ENCODE assay signal across 2 cellular contexts in the genomic region with DNA sequence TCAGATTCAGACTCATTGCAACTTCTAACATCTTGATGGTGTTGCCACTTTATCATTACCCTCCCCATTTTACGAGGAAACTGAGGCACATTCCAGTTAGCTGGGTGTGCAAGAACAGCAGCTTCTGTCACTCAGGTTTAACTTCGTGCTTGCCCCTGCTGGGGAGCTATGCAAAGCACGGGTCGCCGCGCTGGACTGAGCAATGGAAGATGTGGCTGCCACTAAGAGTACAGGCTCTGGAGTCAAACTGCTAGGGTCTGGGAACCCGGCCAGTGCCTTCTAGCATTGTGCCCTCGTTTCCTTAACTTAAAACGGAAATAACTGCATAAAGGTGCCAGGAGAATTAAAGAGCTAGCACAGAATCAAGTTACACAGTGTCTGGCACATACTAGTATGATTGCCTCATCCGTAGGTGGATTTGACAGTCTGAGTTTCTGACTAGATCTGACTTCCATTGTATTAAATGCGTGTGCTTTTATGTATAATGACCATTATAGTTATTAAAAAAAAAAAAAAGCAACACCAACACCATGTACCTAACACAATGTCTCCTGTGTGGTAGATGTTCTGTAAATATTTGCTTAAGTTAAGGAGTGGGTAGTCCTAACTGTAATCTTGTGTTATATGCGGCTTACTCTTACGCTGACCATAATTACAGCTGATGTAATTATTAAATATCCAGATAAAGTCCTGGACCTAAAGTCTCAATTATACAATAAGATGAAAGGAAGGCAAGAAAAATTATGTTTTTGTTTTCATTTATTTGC.
TF ChIP-seq lines count a peak whose summit lies in the region.

No MANE protein-coding gene starts in this region.

TF ChIP-seq in SK-N-SH, 30 proteins besides CTCF, POLR2A, EP300 and RAD21:
- no peak for TF ChIP-seq SIN3A (IDR thresholded peaks at IDR 0.05; ENCODE audit: borderline replicate concordance, low read depth, low read length)
- TF ChIP-seq NFIC (IDR thresholded peaks at IDR 0.05; ENCODE audit: borderline replicate concordance) = peak; percentile 49; the same call in 1 of the 2 replicates
- TF ChIP-seq, protein P1, sequence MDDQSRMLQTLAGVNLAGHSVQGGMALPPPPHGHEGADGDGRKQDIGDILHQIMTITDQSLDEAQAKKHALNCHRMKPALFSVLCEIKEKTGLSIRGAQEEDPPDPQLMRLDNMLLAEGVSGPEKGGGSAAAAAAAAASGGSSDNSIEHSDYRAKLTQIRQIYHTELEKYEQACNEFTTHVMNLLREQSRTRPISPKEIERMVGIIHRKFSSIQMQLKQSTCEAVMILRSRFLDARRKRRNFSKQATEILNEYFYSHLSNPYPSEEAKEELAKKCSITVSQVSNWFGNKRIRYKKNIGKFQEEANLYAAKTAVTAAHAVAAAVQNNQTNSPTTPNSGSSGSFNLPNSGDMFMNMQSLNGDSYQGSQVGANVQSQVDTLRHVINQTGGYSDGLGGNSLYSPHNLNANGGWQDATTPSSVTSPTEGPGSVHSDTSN (IDR thresholded peaks at IDR 0.05) = 0 out of 2 replicates have a peak, but pooled peaks have one; percentile 22
- peak; percentile 61; the same call in 1 of the 2 replicates for TF ChIP-seq TAF1 (IDR thresholded peaks at IDR 0.05; ENCODE audit: borderline replicate concordance, low read depth, low read length)
- TF ChIP-seq MXI1 (IDR thresholded peaks at IDR 0.05; ENCODE audit: low read depth, low read length) = 0 out of 2 replicates have a peak, but pooled peaks have one; percentile 36
- no peak for TF ChIP-seq RFX5 (IDR thresholded peaks at IDR 0.05; ENCODE audit: low read length)
- TF ChIP-seq JUND (IDR thresholded peaks at IDR 0.05) = 0 out of 2 replicates have a peak, but pooled peaks have one; percentile 11
- TF ChIP-seq, protein P2, sequence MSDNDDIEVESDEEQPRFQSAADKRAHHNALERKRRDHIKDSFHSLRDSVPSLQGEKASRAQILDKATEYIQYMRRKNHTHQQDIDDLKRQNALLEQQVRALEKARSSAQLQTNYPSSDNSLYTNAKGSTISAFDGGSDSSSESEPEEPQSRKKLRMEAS (IDR thresholded peaks at IDR 0.05; ENCODE audit: low read depth) = peak; percentile 58; the same call in 1 of the 2 replicates
- no peak for TF ChIP-seq YY1 (IDR thresholded peaks at IDR 0.05; ENCODE audit: low read depth)

TF ChIP-seq in GM12878, 131 proteins besides CTCF, POLR2A, EP300 and RAD21:
- no peak for TF ChIP-seq BHLHE40 (IDR thresholded peaks at IDR 0.05; ENCODE audit: borderline replicate concordance in 1 of 2, low read depth in 2 of 2, low read length in 1 of 2)
- no peak for TF ChIP-seq EGR1 (IDR thresholded peaks at IDR 0.05; ENCODE audit: borderline replicate concordance in 1 of 2, low read depth in 2 of 2, low read length in 2 of 2)
- 0 out of 2 replicates have a peak, but pooled peaks have one; percentile 1 for TF ChIP-seq LARP7 (IDR thresholded peaks at IDR 0.05)
- TF ChIP-seq POU2F2 (IDR thresholded peaks at IDR 0.05; ENCODE audit: borderline replicate concordance, low read depth, low read length) = peak; percentile 60; the same call in 1 of the 3 replicates
- TF ChIP-seq CBX5 (IDR thresholded peaks at IDR 0.05; ENCODE audit: low read depth) = 0 out of 2 replicates have a peak, but pooled peaks have one; percentile 56
- TF ChIP-seq BCL11A (IDR thresholded peaks at IDR 0.05; ENCODE audit: low read depth, low read length) = 0 out of 2 replicates have a peak, but pooled peaks have one; percentile 17
- 0 out of 2 replicates have a peak, but pooled peaks have one; percentile 45 for TF ChIP-seq TAF1 (IDR thresholded peaks at IDR 0.05; ENCODE audit: borderline replicate concordance, low read depth, low read length)
- TF ChIP-seq, protein P3, sequence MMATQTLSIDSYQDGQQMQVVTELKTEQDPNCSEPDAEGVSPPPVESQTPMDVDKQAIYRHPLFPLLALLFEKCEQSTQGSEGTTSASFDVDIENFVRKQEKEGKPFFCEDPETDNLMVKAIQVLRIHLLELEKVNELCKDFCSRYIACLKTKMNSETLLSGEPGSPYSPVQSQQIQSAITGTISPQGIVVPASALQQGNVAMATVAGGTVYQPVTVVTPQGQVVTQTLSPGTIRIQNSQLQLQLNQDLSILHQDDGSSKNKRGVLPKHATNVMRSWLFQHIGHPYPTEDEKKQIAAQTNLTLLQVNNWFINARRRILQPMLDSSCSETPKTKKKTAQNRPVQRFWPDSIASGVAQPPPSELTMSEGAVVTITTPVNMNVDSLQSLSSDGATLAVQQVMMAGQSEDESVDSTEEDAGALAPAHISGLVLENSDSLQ (IDR thresholded peaks at IDR 0.05) = peak; percentile 86
- TF ChIP-seq, protein P4, sequence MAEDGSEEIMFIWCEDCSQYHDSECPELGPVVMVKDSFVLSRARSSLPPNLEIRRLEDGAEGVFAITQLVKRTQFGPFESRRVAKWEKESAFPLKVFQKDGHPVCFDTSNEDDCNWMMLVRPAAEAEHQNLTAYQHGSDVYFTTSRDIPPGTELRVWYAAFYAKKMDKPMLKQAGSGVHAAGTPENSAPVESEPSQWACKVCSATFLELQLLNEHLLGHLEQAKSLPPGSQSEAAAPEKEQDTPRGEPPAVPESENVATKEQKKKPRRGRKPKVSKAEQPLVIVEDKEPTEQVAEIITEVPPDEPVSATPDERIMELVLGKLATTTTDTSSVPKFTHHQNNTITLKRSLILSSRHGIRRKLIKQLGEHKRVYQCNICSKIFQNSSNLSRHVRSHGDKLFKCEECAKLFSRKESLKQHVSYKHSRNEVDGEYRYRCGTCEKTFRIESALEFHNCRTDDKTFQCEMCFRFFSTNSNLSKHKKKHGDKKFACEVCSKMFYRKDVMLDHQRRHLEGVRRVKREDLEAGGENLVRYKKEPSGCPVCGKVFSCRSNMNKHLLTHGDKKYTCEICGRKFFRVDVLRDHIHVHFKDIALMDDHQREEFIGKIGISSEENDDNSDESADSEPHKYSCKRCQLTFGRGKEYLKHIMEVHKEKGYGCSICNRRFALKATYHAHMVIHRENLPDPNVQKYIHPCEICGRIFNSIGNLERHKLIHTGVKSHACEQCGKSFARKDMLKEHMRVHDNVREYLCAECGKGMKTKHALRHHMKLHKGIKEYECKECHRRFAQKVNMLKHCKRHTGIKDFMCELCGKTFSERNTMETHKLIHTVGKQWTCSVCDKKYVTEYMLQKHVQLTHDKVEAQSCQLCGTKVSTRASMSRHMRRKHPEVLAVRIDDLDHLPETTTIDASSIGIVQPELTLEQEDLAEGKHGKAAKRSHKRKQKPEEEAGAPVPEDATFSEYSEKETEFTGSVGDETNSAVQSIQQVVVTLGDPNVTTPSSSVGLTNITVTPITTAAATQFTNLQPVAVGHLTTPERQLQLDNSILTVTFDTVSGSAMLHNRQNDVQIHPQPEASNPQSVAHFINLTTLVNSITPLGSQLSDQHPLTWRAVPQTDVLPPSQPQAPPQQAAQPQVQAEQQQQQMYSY (CRISPR knock-in tag; IDR thresholded peaks at IDR 0.05) = no peak
- 0 out of 2 replicates have a peak, but pooled peaks have one; percentile 57 for TF ChIP-seq POLR2AphosphoS5 (IDR thresholded peaks at IDR 0.05; ENCODE audit: low read length)
- TF ChIP-seq, protein P1 (IDR thresholded peaks at IDR 0.05; ENCODE audit: insufficient replicate concordance, low read depth, low read length) = peak; percentile 73
TF ChIP-seq in GM12878: peak in this region for 8.
